29 cellular contexts compared by ENCODE assay signal in genomic region chr3:108021533-108021932, GRCh38.
"Had no signal": no experiment of that assay in that cellular context is flagged by ENCODE, and none has a peak within 500 bp of the region (broad histone marks: within the 10 kb centered on the region; RNA-seq: fewer than 3 reads in every experiment).

No MANE protein-coding gene starts in this region.

- H3K9me3 ChIP-seq: heart right ventricle, psoas muscle, sigmoid colon had no signal

- H3K4me3 Mint-ChIP-seq: naive thymus-derived CD8-positive, alpha-beta T cell; neural progenitor cell; stimulated activated memory B cell treated with anti-CD40 and anti-IgM and Interleukin-4, amounts not matched to agents 10 μg/mL and 1 μg/mL and 100 μg/mL, for 72 hours; stimulated activated naive CD8-positive, alpha-beta T cell treated with anti-CD3 and anti-CD28 coated beads, Interleukin-15, amount 100 ng/mL, for 72 hours; T-helper 1 cell treated with Interleukin-12 subunit alpha and Interleukin-12 subunit beta and Interleukin-4 antibody, amounts not matched to agents 30 μg/mL and 1 μg/mL, for 36 hours had no signal

- DNase-seq: activated CD4-positive, alpha-beta T cell treated with anti-CD3 and anti-CD28 coated beads for 4 hours; activated CD4-positive, alpha-beta T cell treated with anti-CD3 and anti-CD28 coated beads, Interleukin-2, amount 50 U/mL, for 4 hours; activated gamma-delta T cell treated with Interleukin-2 at 50 U/mL for 16 hours; activated naive CD4-positive, alpha-beta T cell treated with anti-CD3 and anti-CD28 coated beads, Interleukin-2, amount 50 U/mL, for 16 hours; activated T-cell treated with anti-CD3 and anti-CD28 coated beads, Interleukin-2, amount 50 U/mL, for 1 hour; amniotic stem cell; brain microvascular endothelial cell; dorsolateral prefrontal cortex; effector memory CD4-positive, alpha-beta T cell; foreskin melanocyte; mesenchymal stem cell; naive thymus-derived CD8-positive, alpha-beta T cell; occipital lobe; psoas muscle; sigmoid colon; stimulated activated CD4-positive, alpha-beta T cell treated with anti-CD3 and anti-CD28 coated beads, Interleukin-4, amount 100 ng/mL, for 24 hours; stimulated activated naive CD8-positive, alpha-beta T cell treated with anti-CD3 and anti-CD28 coated beads, Interleukin-15, amount 100 ng/mL, for 72 hours; substantia nigra; T-helper 9 cell had no signal

- H3K79me2 ChIP-seq: parathyroid adenoma had no signal

- H3K36me3 Mint-ChIP-seq: neural progenitor cell had no signal

- ATAC-seq: naive thymus-derived CD8-positive, alpha-beta T cell; psoas muscle; stimulated activated memory B cell treated with anti-CD40 and anti-IgM and Interleukin-4, amounts not matched to agents 10 μg/mL and 1 μg/mL and 100 μg/mL, for 72 hours; stimulated activated naive CD8-positive, alpha-beta T cell treated with anti-CD3 and anti-CD28 coated beads, Interleukin-15, amount 100 ng/mL, for 72 hours had no signal

- H3K4me1 ChIP-seq: neural progenitor cell, parathyroid adenoma, psoas muscle, sigmoid colon had no signal

- H3K4me1 Mint-ChIP-seq: stimulated activated memory B cell treated with anti-CD40 and anti-IgM and Interleukin-4, amounts not matched to agents 10 μg/mL and 1 μg/mL and 100 μg/mL, for 72 hours; stimulated activated naive CD8-positive, alpha-beta T cell treated with anti-CD3 and anti-CD28 coated beads, Interleukin-15, amount 100 ng/mL, for 72 hours had no signal

- H3K4me3 ChIP-seq: coronary artery, dorsolateral prefrontal cortex, heart right ventricle, neural progenitor cell, psoas muscle, sigmoid colon had no signal

- H3K36me3 ChIP-seq: brain microvascular endothelial cell, heart right ventricle, neural progenitor cell, sigmoid colon had no signal

- H3K27ac Mint-ChIP-seq: neural progenitor cell; stimulated activated memory B cell treated with anti-CD40 and anti-IgM and Interleukin-4, amounts not matched to agents 10 μg/mL and 1 μg/mL and 100 μg/mL, for 72 hours; T-helper 1 cell treated with Interleukin-12 subunit alpha and Interleukin-12 subunit beta and Interleukin-4 antibody, amounts not matched to agents 30 μg/mL and 1 μg/mL, for 36 hours had no signal

- H3K9me3 Mint-ChIP-seq: neural progenitor cell; stimulated activated memory B cell treated with anti-CD40 and anti-IgM and Interleukin-4, amounts not matched to agents 10 μg/mL and 1 μg/mL and 100 μg/mL, for 72 hours; stimulated activated naive CD8-positive, alpha-beta T cell treated with anti-CD3 and anti-CD28 coated beads, Interleukin-15, amount 100 ng/mL, for 72 hours; T-helper 1 cell treated with Interleukin-12 subunit alpha and Interleukin-12 subunit beta and Interleukin-4 antibody, amounts not matched to agents 30 μg/mL and 1 μg/mL, for 36 hours had no signal

- H2AFZ ChIP-seq: neural progenitor cell, parathyroid adenoma had no signal

- H3K9ac ChIP-seq: neural progenitor cell, parathyroid adenoma had no signal

- H3K27me3 ChIP-seq: brain microvascular endothelial cell, dorsolateral prefrontal cortex, heart right ventricle, neural progenitor cell, sigmoid colon had no signal

- H3K4me2 ChIP-seq: neural progenitor cell had no signal

- H3K27ac ChIP-seq: brain microvascular endothelial cell, coronary artery, dorsolateral prefrontal cortex, heart right ventricle, neural progenitor cell, parathyroid adenoma, psoas muscle, sigmoid colon, VCaP had no signal

- FAIRE-seq: astrocyte, small intestine, TTC549 had no signal
